ENCODE assay signal across 9 cellular contexts in the genomic region with DNA sequence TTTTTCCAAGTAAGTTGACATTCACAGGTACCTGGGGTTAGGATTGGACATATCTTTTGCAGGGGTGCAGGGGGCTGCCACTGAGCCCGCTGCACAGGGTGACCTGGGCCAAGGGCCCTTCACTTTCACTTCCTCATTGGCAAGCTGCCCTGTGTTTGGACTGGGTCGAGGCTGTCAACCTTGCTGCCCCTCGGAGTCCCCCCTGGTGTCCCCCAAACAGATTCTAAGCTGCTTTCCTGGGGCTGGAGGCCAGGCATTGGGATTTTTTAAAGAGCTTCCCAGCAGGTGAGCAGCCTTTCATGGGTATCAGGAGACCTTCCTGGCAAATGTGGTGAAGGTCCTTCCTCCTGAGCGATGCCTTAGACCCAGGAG. TPM values are rescaled to one million over a fixed set of nuclear protein-coding genes. Genes with fewer than 3 reads are reported as not detected.
DNase-seq lines count a peak whose midpoint lies in the region; ATAC-seq and TF ChIP-seq lines count a peak whose summit lies in the region.
"Had no signal": no experiment of that assay in that cellular context is flagged by ENCODE, and none has a peak within 500 bp of the region (broad histone marks: within the 10 kb centered on the region; RNA-seq: fewer than 3 reads in every experiment).

No MANE protein-coding gene starts in this region.

- peak; percentile 31 for DNase-seq in DMS53 treated with DMSO at 0.1 percent for 48 hours (lab: John Stamatoyannopoulos, UW; ENCODE audit: unreplicated experiment)
- peak in 13 of 34 experiments; percentile 8 to 41 (median 25) for DNase-seq in T-cell
- peak; percentile 29 for DNase-seq in midbrain (lab: John Stamatoyannopoulos, UW)
- DNase-seq in foreskin fibroblast: no peak
- DNase-seq in DMS 273 (lab: John Stamatoyannopoulos, UW; ENCODE audit: unreplicated experiment): no peak
- no peak for DNase-seq in GM13976 (ENCODE audit: low spot score)
- DNase-seq: heart right ventricle had no signal

- H3K4me1 Mint-ChIP-seq in T-cell: peaks cover 53 to 69% (median 62%) of the 10 kb centered on the region in 3 donors

- no peaks in the 10 kb centered on the region for H3K9me3 Mint-ChIP-seq in T-cell

- ATAC-seq in HG02943 (IDR thresholded peaks at IDR 0.05; ENCODE audit: low read depth, unreplicated experiment) (peak; percentile 8), T-cell (replicated peaks in 1 of 4) (no peak), GM19463 (IDR thresholded peaks at IDR 0.05; ENCODE audit: unreplicated experiment) (no peak)

- no peak for TF ChIP-seq CTCF in foreskin fibroblast (IDR thresholded peaks at IDR 0.05; ENCODE audit: low read depth, low read length)
- TF ChIP-seq CTCF in GM13976 (IDR thresholded peaks at IDR 0.05; ENCODE audit: borderline replicate concordance, control extremely low read depth, extremely low read depth, insufficient read depth, missing control alignments): no peak

- H3K4me3 ChIP-seq in foreskin fibroblast (ENCODE audit: low read depth in 1 of 2, low read length in 2 of 2): no peak overlapping the region

- no peaks in the 10 kb centered on the region for H3K36me3 Mint-ChIP-seq in T-cell

- in situ Hi-C loops in GM13976 (cut with MboI; ENCODE audit: low sequenced_read_pairs, unreplicated experiment): no loop called here

- H3K27ac Mint-ChIP-seq in T-cell: peak overlapping the region; percentile 99 to 100

- no peaks in the 10 kb centered on the region for H3K27me3 Mint-ChIP-seq in T-cell

- H3K4me3 Mint-ChIP-seq in T-cell: peak overlapping the region; percentile 89 to 92 (median 90)

- CTCF ChIA-PET in T-cell (lab: Charles Lee): interaction anchor here in 1 of 2 donors (1.0 kb wide), 1 partner anchor 44 kb away, joined by 4 read pairs; no protein-coding TSS in a partner anchor

- POLR2A ChIA-PET in T-cell (lab: Charles Lee): interaction anchor here in 1 of 2 donors (0.6 kb wide), 1 partner anchor 14 kb away, joined by 4 read pairs; no protein-coding TSS in a partner anchor

RNA-seq across cellular contexts. Expression of gene UMODL1, which starts 7.9 kb away (rescaled TPM):
- under 1 TPM; 0.16 to 0.99 (median 0.82) TPM for total RNA-seq in T-cell

RNA-seq across cellular contexts. Expression of gene ZBTB21, which starts 53.0 kb away (rescaled TPM):
- total RNA-seq in T-cell: 100 to 1,000 TPM in 2 of 5 donors, 10 to 100 TPM in 3; 17.6 to 119 (median 25.9) TPM

Comparison
In these comparisons a context has a peak if more than half of its experiments do, and no peak if none do; other contexts are left out.
1. DNase-seq: peak in DMS53 treated with DMSO at 0.1 percent for 48 hours (single experiment) and midbrain (single experiment); none in foreskin fibroblast (0 of 2), DMS 273 (single experiment) and GM13976 (single experiment).